In the genomic region with DNA sequence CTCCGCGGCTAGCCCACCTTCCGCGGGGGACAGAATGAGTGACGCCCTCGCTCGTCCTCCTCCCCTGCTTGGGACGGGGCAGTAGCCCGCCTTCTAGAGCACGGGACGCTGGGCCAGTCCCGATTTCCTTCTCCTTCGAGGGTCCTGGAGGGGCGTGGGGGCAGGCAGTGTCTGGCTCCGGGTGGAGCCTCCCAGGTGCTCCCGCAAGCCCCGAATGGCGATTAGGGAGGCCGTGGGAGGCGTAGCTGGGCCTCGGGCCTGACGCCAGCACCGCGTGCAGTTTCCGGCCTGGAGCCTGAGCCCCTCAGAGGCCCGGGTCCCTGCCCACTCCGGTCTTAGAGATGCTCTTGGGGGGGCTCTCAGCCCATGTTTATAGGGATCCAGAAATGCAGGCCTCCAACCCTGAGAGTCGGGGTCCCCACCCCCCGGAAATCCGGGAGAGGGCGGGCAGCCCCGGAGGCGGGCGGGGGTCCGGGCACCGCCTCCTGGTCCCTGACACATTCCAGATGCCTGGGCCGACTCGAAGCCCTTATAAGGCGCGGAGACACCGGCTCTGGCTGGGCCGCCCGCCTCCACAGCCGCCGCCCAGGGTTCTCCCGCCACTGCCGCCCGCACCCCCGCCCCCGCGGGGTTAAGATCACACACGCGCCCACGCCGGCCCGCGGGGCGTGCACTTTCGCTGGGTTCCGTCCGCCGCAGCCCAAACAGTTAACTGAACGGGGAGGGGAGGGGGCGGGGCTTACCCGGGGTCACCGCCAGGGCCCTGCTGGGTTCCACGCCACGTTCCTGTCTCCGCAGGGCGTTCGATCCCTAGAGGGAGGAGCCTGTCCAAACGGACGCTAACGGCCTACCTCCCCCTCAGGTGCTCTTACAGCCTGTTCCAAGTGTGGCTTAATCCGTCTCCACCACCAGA, we compare ENCODE assay signal across 8 cellular contexts. TPM values are rescaled to one million over a fixed set of nuclear protein-coding genes. Genes with fewer than 3 reads are reported as not detected.
DNase-seq lines count a peak whose midpoint lies in the region; ATAC-seq and TF ChIP-seq lines count a peak whose summit lies in the region.

No MANE protein-coding gene starts in this region.

- peaks cover 52% of the 10 kb centered on the region for H3K4me1 Mint-ChIP-seq in activated naive CD8-positive, alpha-beta T cell treated with anti-CD3 and anti-CD28 coated beads, Interleukin-2, amount 50 U/mL, for 24 hours

- H3K4me3 ChIP-seq in HL-60 (replicated peaks; ENCODE audit: insufficient read depth, low read length) (peak overlapping the region; percentile 52), cardiac muscle cell (peak overlapping the region; percentile 70), transverse colon (peak overlapping the region; percentile 58 to 81 (median 72))

- no peak for TF ChIP-seq EP300 in transverse colon (IDR thresholded peaks at IDR 0.05; ENCODE audit: low read depth)

- 0% methylated on average over 59 of the region's 75 CpGs; no CpG with 5 or more reads in 1 of the 2 donors for WGBS in transverse colon (ENCODE audit: low coverage in 1 of 2), 2 donors

- in situ Hi-C loops in transverse colon (cut with MboI; ENCODE audit: low pct_ligation_motif_present in 1 of 4, low pct_unique_long_range_greater_than_20kb in 1 of 4, low sequenced_read_pairs in 3 of 4) = no loop called here

- H3K4me3 Mint-ChIP-seq in activated naive CD8-positive, alpha-beta T cell treated with anti-CD3 and anti-CD28 coated beads, Interleukin-2, amount 50 U/mL, for 24 hours = peak overlapping the region; percentile 92

- peak overlapping the region; percentile 71 for H3K27ac Mint-ChIP-seq in activated naive CD8-positive, alpha-beta T cell treated with anti-CD3 and anti-CD28 coated beads, Interleukin-2, amount 50 U/mL, for 24 hours

- H3K4me1 ChIP-seq in cardiac muscle cell (ENCODE audit: low read depth) = no peaks in the 10 kb centered on the region
- H3K4me1 ChIP-seq in transverse colon = peaks cover 35 to 73% (median 63%) of the 10 kb centered on the region in 4 donors

- peak; percentile 55 for TF ChIP-seq POLR2A in transverse colon (IDR thresholded peaks at IDR 0.05)

- H3K27me3 ChIP-seq in HL-60 (ENCODE audit: insufficient read depth, poor library complexity, severe bottlenecking) (no peaks in the 10 kb centered on the region), cardiac muscle cell (no peaks in the 10 kb centered on the region), transverse colon (no peaks in the 10 kb centered on the region)

- H3K36me3 ChIP-seq in cardiac muscle cell (peaks cover 4% of the 10 kb centered on the region), transverse colon (peaks cover 0 to 9% (median 3%) of the 10 kb centered on the region in 4 donors)

- H3K27me3 Mint-ChIP-seq in activated naive CD8-positive, alpha-beta T cell treated with anti-CD3 and anti-CD28 coated beads, Interleukin-2, amount 50 U/mL, for 24 hours = no peaks in the 10 kb centered on the region

- ATAC-seq in GM18519 (IDR thresholded peaks at IDR 0.05; ENCODE audit: low FRiP score, unreplicated experiment) = peak; percentile 30
- peak; percentile 45 for ATAC-seq in activated naive CD8-positive, alpha-beta T cell treated with anti-CD3 and anti-CD28 coated beads, Interleukin-2, amount 50 U/mL, for 24 hours

- H3K27ac ChIP-seq in 22Rv1 (peak overlapping the region; percentile 93), HL-60 (replicated peaks) (peak overlapping the region; percentile 95), cardiac muscle cell (peak overlapping the region; percentile 100), transverse colon (peak overlapping the region; percentile 90 to 98 (median 97))

- H3K36me3 Mint-ChIP-seq in activated naive CD8-positive, alpha-beta T cell treated with anti-CD3 and anti-CD28 coated beads, Interleukin-2, amount 50 U/mL, for 24 hours (ENCODE audit: low read depth) = peaks cover 19% of the 10 kb centered on the region

- H3K9me3 ChIP-seq in cardiac muscle cell (ENCODE audit: low read depth) = no peaks in the 10 kb centered on the region
- H3K9me3 ChIP-seq in transverse colon = no peaks in the 10 kb centered on the region

- no peaks in the 10 kb centered on the region for H3K9me3 Mint-ChIP-seq in activated naive CD8-positive, alpha-beta T cell treated with anti-CD3 and anti-CD28 coated beads, Interleukin-2, amount 50 U/mL, for 24 hours

- DNase-seq in HL-60 (ENCODE audit: low read depth in 1 of 2, low spot score in 1 of 2) (peak; percentile 97 to 98), SW480 (ENCODE audit: low spot score) (peak; percentile 91), cardiac muscle cell (ENCODE audit: low read depth in 1 of 2, low spot score in 1 of 2) (peak; percentile 95 to 98), pons (ENCODE audit: low spot score) (peak; percentile 40), transverse colon (peak; percentile 93)
- peak; percentile 85 for DNase-seq in activated naive CD8-positive, alpha-beta T cell treated with anti-CD3 and anti-CD28 coated beads, Interleukin-2, amount 50 U/mL, for 24 hours

- intact Hi-C loops in transverse colon (cut with DNase I; ENCODE audit: low total_unique reads) = no loop called here

- TF ChIP-seq CTCF in 22Rv1 (IDR thresholded peaks at IDR 0.05) (no peak; the same call in 1 of the 2 replicates), HL-60 (IDR thresholded peaks at IDR 0.05; ENCODE audit: insufficient read depth, low read length) (no peak), cardiac muscle cell (IDR thresholded peaks at IDR 0.05; ENCODE audit: low read depth, low read length) (peak; percentile 11), transverse colon (IDR thresholded peaks at IDR 0.05) (peak; percentile 34 to 83 (median 42))

RNA-seq across cellular contexts. Expression of a gene that starts 1.5 kb away (rescaled TPM):
- total RNA-seq in cardiac muscle cell = 115 and 150 TPM in 2 replicates
- 166 and 183 TPM in 2 replicates for polyA plus RNA-seq in cardiac muscle cell
- 100 to 1,000 TPM in 2 of 4 donors, 10 to 100 TPM in 2; 33.3 to 222 (median 79.1) TPM for total RNA-seq in transverse colon

RNA-seq across cellular contexts. Expression of a gene that starts 12.8 kb away (rescaled TPM):
- total RNA-seq in cardiac muscle cell = 0.63 and 4.3 TPM in 2 replicates
- polyA plus RNA-seq in cardiac muscle cell = 3.2 and 4.2 TPM in 2 replicates
- total RNA-seq in transverse colon = under 1 TPM in 1 of 4 donors, not detected in 3; 0.32 TPM

RNA-seq across cellular contexts. Expression of a gene that starts 39.9 kb away (rescaled TPM):
- total RNA-seq in cardiac muscle cell (0.60 and 1.9 TPM in 2 replicates), transverse colon (not detected)
- 0.11 and 0.19 TPM in 2 replicates for polyA plus RNA-seq in cardiac muscle cell

RNA-seq across cellular contexts. Expression of a gene that starts 45.0 kb away (rescaled TPM):
- total RNA-seq in cardiac muscle cell (0.21 TPM in 1 of 2 replicates, not detected in the other), transverse colon (under 1 TPM in 1 of 4 donors, not detected in 3; 0.16 TPM)
- polyA plus RNA-seq in cardiac muscle cell = not detected in 2 replicates

Comparison
In these comparisons a context has a peak if more than half of its experiments do, and no peak if none do; other contexts are left out.
1. Peak in every context shown above with its lines: DNase-seq, ATAC-seq, H3K4me3 ChIP-seq and H3K27ac ChIP-seq.
2. CTCF ChIP-seq: peak in cardiac muscle cell (single experiment) and transverse colon (5 of 5); none in 22Rv1 (single experiment) and HL-60 (single experiment).
3. DNase-seq: peak in every context shown above with its lines; median percentile 98 in HL-60; 96 in cardiac muscle cell; 93 in transverse colon; 91 in SW480; 85 in activated naive CD8-positive, alpha-beta T cell treated with anti-CD3 and anti-CD28 coated beads, Interleukin-2, amount 50 U/mL, for 24 hours; 40 in pons.